ENCODE assay signal across 9 cellular contexts in the genomic region with DNA sequence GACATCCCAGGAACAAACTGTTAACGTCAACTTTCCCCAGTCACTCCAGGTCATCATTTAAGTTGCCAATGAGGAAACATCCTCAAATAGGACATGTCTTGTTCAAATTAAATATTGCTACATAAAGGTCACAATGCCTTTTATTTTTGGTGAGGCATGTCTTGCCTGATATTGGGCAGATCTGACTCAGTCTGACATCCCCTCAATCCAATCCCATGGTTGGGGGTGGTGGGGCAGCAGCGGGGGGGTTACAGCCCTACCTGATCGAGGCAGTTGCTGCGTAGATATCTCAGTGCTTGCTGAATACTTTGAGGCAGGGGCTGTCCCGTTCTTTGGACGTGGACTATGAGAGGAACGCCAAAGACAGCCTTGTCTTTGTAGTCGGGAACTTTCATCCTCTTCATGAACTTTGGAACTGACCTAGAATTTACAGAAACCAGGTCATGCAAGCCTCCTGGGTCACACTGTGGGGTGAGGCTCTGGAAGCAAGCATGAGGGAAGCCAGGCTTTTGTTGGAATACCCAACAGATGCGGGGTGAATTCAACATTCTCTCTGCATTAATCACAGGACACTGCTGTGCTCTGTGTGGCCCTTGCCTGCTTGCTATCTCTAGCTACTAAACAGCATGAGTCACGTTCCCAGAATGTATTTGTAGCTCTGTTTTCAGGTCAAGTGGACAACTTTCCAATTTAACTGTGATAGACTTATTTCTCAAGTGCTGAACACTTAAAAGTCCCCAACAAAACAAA.
DNase-seq lines count a peak whose midpoint lies in the region; ATAC-seq and TF ChIP-seq lines count a peak whose summit lies in the region.
"Had no signal": no experiment of that assay in that cellular context is flagged by ENCODE, and none has a peak within 500 bp of the region (broad histone marks: within the 10 kb centered on the region; RNA-seq: fewer than 3 reads in every experiment).

No MANE protein-coding gene starts in this region.

- H3K79me2 ChIP-seq in fibroblast of lung (ENCODE audit: control insufficient read depth, insufficient read depth, low read length), result peaks cover 15% of the 10 kb centered on the region

- POLR2A ChIA-PET in CD4-positive, alpha-beta T cell (lab: Charles Lee), result no interaction called here

- peak overlapping the region; percentile 74 for H3K4me2 ChIP-seq in fibroblast of lung (ENCODE audit: extremely low read depth, insufficient read depth, low read length)

- no peak for TF ChIP-seq CTCF in fibroblast of lung (conservative IDR thresholded peaks at IDR 0.05 in 1 of 2, IDR thresholded peaks at IDR 0.05 in 1 of 2; ENCODE audit: low read depth in 1 of 2, low read length in 2 of 2)
- no peak for TF ChIP-seq CTCF in CD4-positive, alpha-beta T cell (IDR thresholded peaks at IDR 0.05)

- intact Hi-C loops in CD4-positive, alpha-beta T cell (cut with DNase I, micrococcal nuclease), result no loop called here

- peak overlapping the region; percentile 79 for H3K27ac ChIP-seq in fibroblast of lung (ENCODE audit: insufficient read depth, low read length)
- no peak overlapping the region for H3K27ac ChIP-seq in CD4-positive, alpha-beta T cell (ENCODE audit: low read depth, low read length)

- no peaks in the 10 kb centered on the region for H3K9me3 ChIP-seq in fibroblast of lung (ENCODE audit: control insufficient read depth, insufficient read depth, low read depth, low read length)
- no peaks in the 10 kb centered on the region for H3K9me3 ChIP-seq in CD4-positive, alpha-beta T cell (ENCODE audit: control insufficient read depth, low read length)

- peaks cover 15% of the 10 kb centered on the region for H3K36me3 ChIP-seq in fibroblast of lung (ENCODE audit: control insufficient read depth, insufficient read depth, low read length)

- no peaks in the 10 kb centered on the region for H3K9me3 Mint-ChIP-seq in CD4-positive, alpha-beta T cell
- H3K9me3 Mint-ChIP-seq: activated B cell treated with CpG ODN at 0.5 μM for 24 hours had no signal

- peaks cover 46% of the 10 kb centered on the region for H3K4me1 ChIP-seq in fibroblast of lung (ENCODE audit: control insufficient read depth, extremely low read depth, insufficient read depth, low read length)

- peak overlapping the region; percentile 5 for H3K9ac ChIP-seq in fibroblast of lung (ENCODE audit: insufficient read depth, low read length)

- CTCF ChIA-PET in CD4-positive, alpha-beta T cell (lab: Charles Lee), result no interaction called here

- no peak overlapping the region for H3K27ac Mint-ChIP-seq in CD4-positive, alpha-beta T cell
- H3K27ac Mint-ChIP-seq: activated B cell treated with CpG ODN at 0.5 μM for 24 hours had no signal

- no peaks in the 10 kb centered on the region for H4K20me1 ChIP-seq in fibroblast of lung (ENCODE audit: control insufficient read depth, extremely low read depth, insufficient read depth, low read length)

- no peaks in the 10 kb centered on the region for H3K27me3 ChIP-seq in fibroblast of lung (ENCODE audit: control insufficient read depth, insufficient read depth, low read length)
- H3K27me3 ChIP-seq in CD4-positive, alpha-beta T cell (ENCODE audit: control insufficient read depth, insufficient read depth, low read length), result no peaks in the 10 kb centered on the region

- no peaks in the 10 kb centered on the region for H3K36me3 Mint-ChIP-seq in CD4-positive, alpha-beta T cell (ENCODE audit: low read depth)

- no peak for ATAC-seq in GM18907 (IDR thresholded peaks at IDR 0.05; ENCODE audit: unreplicated experiment)
- no peak for ATAC-seq in GM18858 (IDR thresholded peaks at IDR 0.05; ENCODE audit: unreplicated experiment)
- ATAC-seq in CD4-positive, alpha-beta T cell (ENCODE audit: poor library complexity), result no peak

- no peak overlapping the region for H2AFZ ChIP-seq in fibroblast of lung (ENCODE audit: low read length)

- peak; percentile 96 for DNase-seq in COLO829 (ENCODE audit: low spot score)
- peak; percentile 62 for DNase-seq in NCI-H69 (lab: John Stamatoyannopoulos, UW)
- peak; percentile 95 to 97 for DNase-seq in fibroblast of lung (ENCODE audit: low read depth in 2 of 2)
- peak; percentile 97 for DNase-seq in non-pigmented ciliary epithelial cell (ENCODE audit: low read depth)
- no peak for DNase-seq in CD4-positive, alpha-beta T cell
- no peak for DNase-seq in RPMI8226
- DNase-seq: activated B cell treated with CpG ODN at 0.5 μM for 24 hours had no signal

- H3K4me1 Mint-ChIP-seq in CD4-positive, alpha-beta T cell (ENCODE audit: low read depth), result no peaks in the 10 kb centered on the region
- H3K4me1 Mint-ChIP-seq: activated B cell treated with CpG ODN at 0.5 μM for 24 hours had no signal

- H3K27me3 Mint-ChIP-seq in CD4-positive, alpha-beta T cell, result no peaks in the 10 kb centered on the region

- peak overlapping the region in 1 of 4 experiments; percentile 22 for H3K4me3 ChIP-seq in fibroblast of lung (replicated peaks in 1 of 4; ENCODE audit: control extremely low read depth in 1 of 4, insufficient read depth in 1 of 4, low read depth in 3 of 4, low read length in 4 of 4)

- H3K4me3 Mint-ChIP-seq in CD4-positive, alpha-beta T cell, result no peak overlapping the region
- H3K4me3 Mint-ChIP-seq: activated B cell treated with CpG ODN at 0.5 μM for 24 hours had no signal

Comparison
In these comparisons a context has a peak if more than half of its experiments do, and no peak if none do; other contexts are left out.
1. DNase-seq: peak in COLO829 (single experiment), NCI-H69 (single experiment), fibroblast of lung (2 of 2) and non-pigmented ciliary epithelial cell (single experiment); none in CD4-positive, alpha-beta T cell (0 of 10) and RPMI8226 (single experiment).